Comparison of ENCODE assay signal across 13 cellular contexts in genomic region chr2:98280376-98281102, GRCh38.
A peak's percentile ranks its signal among the peaks of the same experiment; 100 is the strongest.
DNase-seq lines count a peak whose midpoint lies in the region; ATAC-seq, FAIRE-seq and TF ChIP-seq lines count a peak whose summit lies in the region.
"Had no signal": no experiment of that assay in that cellular context is flagged by ENCODE, and none has a peak within 500 bp of the region (broad histone marks: within the 10 kb centered on the region; RNA-seq: fewer than 3 reads in every experiment).

No MANE protein-coding gene starts in this region.

- H3K27ac Mint-ChIP-seq in activated CD8-positive, alpha-beta memory T cell treated with anti-CD3 and anti-CD28 coated beads, Interleukin-2, amount 10 ng/mL, durations not matched to agents 7 days and 5 days: no peak overlapping the region
- H3K27ac Mint-ChIP-seq in brain: peak overlapping the region in 3 of 5 experiments; percentile 25 to 84 (median 50)
- H3K27ac Mint-ChIP-seq in activated CD4-positive, alpha-beta T cell treated with anti-CD3 and anti-CD28 coated beads, Interleukin-2, amount 10 ng/mL, durations not matched to agents 7 days and 5 days: no peak overlapping the region
- H3K27ac Mint-ChIP-seq: immature natural killer cell had no signal

- no peak for ATAC-seq in activated CD8-positive, alpha-beta memory T cell treated with anti-CD3 and anti-CD28 coated beads, Interleukin-2, amount 10 ng/mL, durations not matched to agents 7 days and 5 days
- peak; percentile 70 for ATAC-seq in HepG2

- H3K9ac ChIP-seq in HepG2 (ENCODE audit: insufficient read depth, low read depth, low read length): no peak overlapping the region

- H3K9me3 Mint-ChIP-seq in activated CD8-positive, alpha-beta memory T cell treated with anti-CD3 and anti-CD28 coated beads, Interleukin-2, amount 10 ng/mL, durations not matched to agents 7 days and 5 days (ENCODE audit: low read depth): no peaks in the 10 kb centered on the region
- H3K9me3 Mint-ChIP-seq in brain: peaks cover 0 to 18% (median 12%) of the 10 kb centered on the region in 5 experiments
- H3K9me3 Mint-ChIP-seq in activated CD4-positive, alpha-beta T cell treated with anti-CD3 and anti-CD28 coated beads, Interleukin-2, amount 10 ng/mL, durations not matched to agents 7 days and 5 days: no peaks in the 10 kb centered on the region
- H3K9me3 Mint-ChIP-seq: immature natural killer cell had no signal

- H4K20me1 ChIP-seq in HepG2 (ENCODE audit: insufficient read depth, low read length): no peaks in the 10 kb centered on the region

- BruUV-seq in HepG2 (replicated peaks; lab: Mats Ljungman, UMichigan): no TSS peak

- POLR2A ChIA-PET in HepG2 (lab: Yijun Ruan, JAX): no interaction called here
- POLR2A ChIA-PET in activated CD4-positive, alpha-beta T cell treated with anti-CD3 and anti-CD28 coated beads, Interleukin-2, amount 10 ng/mL, durations not matched to agents 7 days and 5 days (lab: Charles Lee): no interaction called here

- no peaks in the 10 kb centered on the region for H3K36me3 ChIP-seq in HepG2 (replicated peaks in 1 of 2; ENCODE audit: control insufficient read depth in 1 of 2, insufficient read depth in 2 of 2, low read length in 2 of 2)
- H3K36me3 ChIP-seq: cardiac muscle cell, thoracic aorta had no signal

- in situ Hi-C loops in HepG2 (cut with HindIII; ENCODE audit: extremely low pct_ligation_motif_present, low pct_unique_long_range_greater_than_20kb): no loop called here

- H3K9me3 ChIP-seq in HepG2 (ENCODE audit: low read length): no peaks in the 10 kb centered on the region

- peaks cover 31% of the 10 kb centered on the region for H3K27me3 Mint-ChIP-seq in activated CD8-positive, alpha-beta memory T cell treated with anti-CD3 and anti-CD28 coated beads, Interleukin-2, amount 10 ng/mL, durations not matched to agents 7 days and 5 days
- no peaks in the 10 kb centered on the region for H3K27me3 Mint-ChIP-seq in brain
- peaks cover 26% of the 10 kb centered on the region for H3K27me3 Mint-ChIP-seq in activated CD4-positive, alpha-beta T cell treated with anti-CD3 and anti-CD28 coated beads, Interleukin-2, amount 10 ng/mL, durations not matched to agents 7 days and 5 days

- peak; percentile 34 for DNase-seq in activated CD8-positive, alpha-beta memory T cell treated with anti-CD3 and anti-CD28 coated beads, Interleukin-2, amount 10 ng/mL, durations not matched to agents 7 days and 5 days
- no peak for DNase-seq in activated CD8-positive, alpha-beta memory T cell treated with anti-CD3 and anti-CD28 coated beads, Interleukin-2, amount 50 U/mL, for 4 hours
- DNase-seq in HepG2 (ENCODE audit: low spot score) (no peak), medulla oblongata (ENCODE audit: extremely low spot score) (no peak), erythroblast (lab: John Stamatoyannopoulos, UW) (no peak), midbrain (lab: John Stamatoyannopoulos, UW) (no peak)
- DNase-seq in activated CD4-positive, alpha-beta T cell treated with anti-CD3 and anti-CD28 coated beads, Interleukin-2, amount 10 ng/mL, durations not matched to agents 7 days and 5 days: no peak
- DNase-seq: immature natural killer cell, NCI-H1694 treated with DMSO at 0.1 percent for 48 hours had no signal

- H3K79me2 ChIP-seq in HepG2 (ENCODE audit: insufficient read depth, low read length): no peaks in the 10 kb centered on the region

- no peaks in the 10 kb centered on the region for H3K4me1 Mint-ChIP-seq in activated CD8-positive, alpha-beta memory T cell treated with anti-CD3 and anti-CD28 coated beads, Interleukin-2, amount 10 ng/mL, durations not matched to agents 7 days and 5 days
- peaks cover 43% of the 10 kb centered on the region for H3K4me1 Mint-ChIP-seq in brain
- no peaks in the 10 kb centered on the region for H3K4me1 Mint-ChIP-seq in activated CD4-positive, alpha-beta T cell treated with anti-CD3 and anti-CD28 coated beads, Interleukin-2, amount 10 ng/mL, durations not matched to agents 7 days and 5 days
- H3K4me1 Mint-ChIP-seq: immature natural killer cell had no signal

- H3K36me3 Mint-ChIP-seq in activated CD8-positive, alpha-beta memory T cell treated with anti-CD3 and anti-CD28 coated beads, Interleukin-2, amount 10 ng/mL, durations not matched to agents 7 days and 5 days: no peaks in the 10 kb centered on the region
- no peaks in the 10 kb centered on the region for H3K36me3 Mint-ChIP-seq in brain
- no peaks in the 10 kb centered on the region for H3K36me3 Mint-ChIP-seq in activated CD4-positive, alpha-beta T cell treated with anti-CD3 and anti-CD28 coated beads, Interleukin-2, amount 10 ng/mL, durations not matched to agents 7 days and 5 days (ENCODE audit: low read depth)
- H3K36me3 Mint-ChIP-seq: immature natural killer cell had no signal

- FAIRE-seq in HepG2 (lab: Jason Lieb, UNC): peak; percentile 70

- H3K4me3 Mint-ChIP-seq in activated CD8-positive, alpha-beta memory T cell treated with anti-CD3 and anti-CD28 coated beads, Interleukin-2, amount 10 ng/mL, durations not matched to agents 7 days and 5 days: no peak overlapping the region
- peak overlapping the region in 1 of 5 experiments; percentile 58 for H3K4me3 Mint-ChIP-seq in brain
- H3K4me3 Mint-ChIP-seq in activated CD4-positive, alpha-beta T cell treated with anti-CD3 and anti-CD28 coated beads, Interleukin-2, amount 10 ng/mL, durations not matched to agents 7 days and 5 days: no peak overlapping the region
- H3K4me3 Mint-ChIP-seq: immature natural killer cell had no signal

- CTCF ChIA-PET in activated CD8-positive, alpha-beta memory T cell treated with anti-CD3 and anti-CD28 coated beads, Interleukin-2, amount 10 ng/mL, durations not matched to agents 7 days and 5 days (lab: Charles Lee): no interaction called here
- CTCF ChIA-PET in HepG2 (lab: Yijun Ruan, JAX; ENCODE audit: low intra/inter-chr PET ratio, low total read pairs): no interaction called here
- CTCF ChIA-PET in activated CD4-positive, alpha-beta T cell treated with anti-CD3 and anti-CD28 coated beads, Interleukin-2, amount 10 ng/mL, durations not matched to agents 7 days and 5 days (lab: Charles Lee): no interaction called here

- no peak for TF ChIP-seq CTCF in brain (conservative IDR thresholded peaks at IDR 0.05)
- no peak for TF ChIP-seq CTCF in HepG2 (CRISPR knock-in tag; IDR thresholded peaks at IDR 0.05)

- H3K27me3 ChIP-seq in HepG2 (ENCODE audit: control insufficient read depth in 1 of 2, insufficient read depth in 2 of 2, low read length in 2 of 2): peaks cover 0 to 42% of the 10 kb centered on the region in 2 experiments; a peak in 3 of 5 replicates
- H3K27me3 ChIP-seq: cardiac muscle cell had no signal

- no peak overlapping the region for H3K4me3 ChIP-seq in HepG2 (replicated peaks in 1 of 3; ENCODE audit: insufficient read depth in 1 of 3, low read depth in 2 of 3, low read length in 3 of 3)
- H3K4me3 ChIP-seq: cardiac muscle cell, thoracic aorta had no signal

- no peak for TF ChIP-seq RAD21 in HepG2 (CRISPR knock-in tag; IDR thresholded peaks at IDR 0.05)

- H3K4me2 ChIP-seq in HepG2 (ENCODE audit: low read depth, low read length): peak overlapping the region; percentile 31; the same call in 1 of the 2 replicates

- H2AFZ ChIP-seq in HepG2 (ENCODE audit: low read length): no peak overlapping the region

- intact Hi-C loops in HepG2 (cut with micrococcal nuclease; ENCODE audit: unreplicated experiment): no loop called here

- TF ChIP-seq EP300 in HepG2 (IDR thresholded peaks at IDR 0.05; ENCODE audit: low read depth in 2 of 2, low read length in 2 of 2) (no peak), HepG2 (CRISPR knock-in tag; IDR thresholded peaks at IDR 0.05; ENCODE audit: borderline replicate concordance) (no peak)

- H3K27ac ChIP-seq in HepG2 (ENCODE audit: extremely low read length, insufficient read depth, low read length): no peak overlapping the region
- H3K27ac ChIP-seq: 22Rv1, cardiac muscle cell, thoracic aorta had no signal

- no peak for TF ChIP-seq POLR2A in HepG2 (IDR thresholded peaks at IDR 0.05; ENCODE audit: insufficient read depth in 1 of 2, low read depth in 2 of 2, low read length in 2 of 2)
- TF ChIP-seq POLR2A in erythroblast (IDR thresholded peaks at IDR 0.05; ENCODE audit: low read length): no peak

- peaks cover 9% of the 10 kb centered on the region for H3K4me1 ChIP-seq in HepG2 (ENCODE audit: insufficient read depth, low read length)

- 31% methylated on average over 17 of the region's 18 CpGs for WGBS in HepG2 (ENCODE audit: low lambda C conversion rate)

TF ChIP-seq in HepG2, 621 proteins besides CTCF, POLR2A, EP300 and RAD21 (continues in another document):
- TF ChIP-seq HNF1A (IDR thresholded peaks at IDR 0.05; ENCODE audit: low read depth) (0 out of 2 replicates have a peak, but pooled peaks have one; percentile 41), HNF1A (CRISPR knock-in tag; IDR thresholded peaks at IDR 0.05; ENCODE audit: borderline replicate concordance) (no peak)

Comparison
In these comparisons a context has a peak if more than half of its experiments do, and no peak if none do; other contexts are left out.
1. H3K27ac Mint-ChIP-seq: peak in brain (3 of 5); none in activated CD8-positive, alpha-beta memory T cell treated with anti-CD3 and anti-CD28 coated beads, Interleukin-2, amount 10 ng/mL, durations not matched to agents 7 days and 5 days (single experiment) and activated CD4-positive, alpha-beta T cell treated with anti-CD3 and anti-CD28 coated beads, Interleukin-2, amount 10 ng/mL, durations not matched to agents 7 days and 5 days (single experiment).